Comparison of ENCODE assay signal across 8 cellular contexts in the genomic region with DNA sequence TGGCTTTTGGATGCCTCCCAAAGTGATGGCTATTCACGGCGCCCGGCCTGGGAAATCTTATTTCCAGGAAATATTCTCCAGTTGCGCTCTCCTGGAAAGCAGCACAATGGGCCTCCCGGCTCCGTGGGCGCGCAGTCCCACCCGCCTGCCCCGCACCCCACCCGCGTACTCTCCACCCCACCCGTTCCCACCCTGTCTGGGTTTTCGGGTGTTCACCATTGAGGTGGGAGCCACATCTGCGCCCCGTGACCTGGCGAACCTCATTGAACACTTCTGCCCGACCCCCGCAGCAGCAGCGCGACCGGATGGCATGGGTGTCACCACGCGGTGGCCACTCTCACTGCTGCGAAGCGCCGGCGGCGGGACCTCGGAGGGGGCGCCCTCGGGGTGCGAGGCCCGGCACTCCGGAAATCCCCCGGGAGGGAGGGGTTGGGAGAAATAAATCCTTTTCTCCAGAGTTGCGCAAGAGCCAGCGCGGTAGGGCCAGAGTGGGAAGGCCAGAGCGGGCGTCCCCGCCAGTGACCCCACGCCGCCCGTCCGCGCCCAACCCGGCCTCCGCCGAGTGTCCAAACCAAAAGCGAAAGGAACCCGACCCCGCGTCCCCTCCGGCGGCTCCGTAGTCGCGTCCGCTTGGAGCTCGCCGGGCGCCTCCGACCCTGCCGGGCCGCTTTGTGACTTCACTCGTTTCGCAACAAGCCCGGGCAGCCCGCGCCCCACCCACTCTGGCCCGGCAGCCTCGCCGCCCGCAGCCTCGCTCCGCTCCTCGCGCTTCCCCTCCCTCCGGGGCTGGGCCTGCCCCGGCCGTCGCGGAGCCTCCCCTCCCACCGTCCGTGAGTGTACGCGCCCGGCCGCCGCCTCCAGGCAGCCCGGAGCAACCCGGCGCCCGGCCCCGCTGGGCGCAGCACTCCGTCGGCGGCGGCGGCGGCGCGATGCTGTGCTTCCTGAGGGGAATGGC. TPM values are rescaled to one million over a fixed set of nuclear protein-coding genes. Genes with fewer than 3 reads are reported as not detected.
DNase-seq lines count a peak whose midpoint lies in the region; ATAC-seq and TF ChIP-seq lines count a peak whose summit lies in the region.

A gene with protein sequence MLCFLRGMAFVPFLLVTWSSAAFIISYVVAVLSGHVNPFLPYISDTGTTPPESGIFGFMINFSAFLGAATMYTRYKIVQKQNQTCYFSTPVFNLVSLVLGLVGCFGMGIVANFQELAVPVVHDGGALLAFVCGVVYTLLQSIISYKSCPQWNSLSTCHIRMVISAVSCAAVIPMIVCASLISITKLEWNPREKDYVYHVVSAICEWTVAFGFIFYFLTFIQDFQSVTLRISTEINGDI (plus strand): TSS at position 720 of the 955 bp plus-strand sequence. CDS start 210 bp downstream, at position 930.

- H3K4me3 Mint-ChIP-seq in activated T-helper 17 cell treated with anti-CD3 and anti-CD28 coated beads, Interleukin-2, amount 50 U/mL, for 72 hours = peak within 1 kb of the TSS; percentile 95
- peak within 1 kb of the TSS; percentile 80 to 95 (median 92) for H3K4me3 Mint-ChIP-seq in naive thymus-derived CD4-positive, alpha-beta T cell
- peak within 1 kb of the TSS; percentile 86 for H3K4me3 Mint-ChIP-seq in stimulated activated memory B cell treated with anti-CD40 and anti-IgM and Interleukin-4, amounts not matched to agents 10 μg/mL and 1 μg/mL and 100 μg/mL, for 72 hours

- peak within 1 kb of the TSS; percentile 90 to 100 (median 95) for H3K4me3 ChIP-seq in fibroblast of lung (replicated peaks in 1 of 4; ENCODE audit: control extremely low read depth in 1 of 4, insufficient read depth in 1 of 4, low read depth in 3 of 4, low read length in 4 of 4)
- peak within 1 kb of the TSS; percentile 56 for H3K4me3 ChIP-seq in naive thymus-derived CD4-positive, alpha-beta T cell (ENCODE audit: low read length)

- peaks cover 37% of the 10 kb centered on the region for H3K79me2 ChIP-seq in fibroblast of lung (ENCODE audit: control insufficient read depth, insufficient read depth, low read length)

- H2AFZ ChIP-seq in fibroblast of lung (ENCODE audit: low read length) = peak within 1 kb of the TSS; percentile 86

- peaks cover 12% of the 10 kb centered on the region for H3K4me1 Mint-ChIP-seq in activated T-helper 17 cell treated with anti-CD3 and anti-CD28 coated beads, Interleukin-2, amount 50 U/mL, for 72 hours
- peaks cover 8 to 18% (median 12%) of the 10 kb centered on the region in 7 donors for H3K4me1 Mint-ChIP-seq in naive thymus-derived CD4-positive, alpha-beta T cell
- H3K4me1 Mint-ChIP-seq in stimulated activated memory B cell treated with anti-CD40 and anti-IgM and Interleukin-4, amounts not matched to agents 10 μg/mL and 1 μg/mL and 100 μg/mL, for 72 hours = peaks cover 19% of the 10 kb centered on the region

- CTCF ChIA-PET in naive thymus-derived CD4-positive, alpha-beta T cell (lab: Charles Lee) = no interaction called here

- intact Hi-C loops in naive thymus-derived CD4-positive, alpha-beta T cell (cut with micrococcal nuclease) = loop anchor here (1.0 to 5.0 kb wide), 6 partner anchors 46 to 595 kb away; a partner anchor contains a TSS

- peak within 1 kb of the TSS; percentile 85 for H3K4me2 ChIP-seq in fibroblast of lung (ENCODE audit: extremely low read depth, insufficient read depth, low read length)

- H3K9ac ChIP-seq in fibroblast of lung (ENCODE audit: insufficient read depth, low read length) = peak within 1 kb of the TSS; percentile 95

- H3K27ac Mint-ChIP-seq in activated T-helper 17 cell treated with anti-CD3 and anti-CD28 coated beads, Interleukin-2, amount 50 U/mL, for 72 hours = peak within 1 kb of the TSS; percentile 87
- H3K27ac Mint-ChIP-seq in naive thymus-derived CD4-positive, alpha-beta T cell = peak within 1 kb of the TSS; percentile 73 to 90 (median 84)
- H3K27ac Mint-ChIP-seq in stimulated activated memory B cell treated with anti-CD40 and anti-IgM and Interleukin-4, amounts not matched to agents 10 μg/mL and 1 μg/mL and 100 μg/mL, for 72 hours = peak within 1 kb of the TSS; percentile 88

- no peaks in the 10 kb centered on the region for H3K36me3 Mint-ChIP-seq in activated T-helper 17 cell treated with anti-CD3 and anti-CD28 coated beads, Interleukin-2, amount 50 U/mL, for 72 hours (ENCODE audit: low read depth)
- H3K36me3 Mint-ChIP-seq in naive thymus-derived CD4-positive, alpha-beta T cell = peaks cover 0 to 3% (median 0%) of the 10 kb centered on the region in 5 donors
- H3K36me3 Mint-ChIP-seq in stimulated activated memory B cell treated with anti-CD40 and anti-IgM and Interleukin-4, amounts not matched to agents 10 μg/mL and 1 μg/mL and 100 μg/mL, for 72 hours = peaks cover 7% of the 10 kb centered on the region

- H3K9me3 Mint-ChIP-seq in activated T-helper 17 cell treated with anti-CD3 and anti-CD28 coated beads, Interleukin-2, amount 50 U/mL, for 72 hours = no peaks in the 10 kb centered on the region
- no peaks in the 10 kb centered on the region for H3K9me3 Mint-ChIP-seq in naive thymus-derived CD4-positive, alpha-beta T cell
- H3K9me3 Mint-ChIP-seq in stimulated activated memory B cell treated with anti-CD40 and anti-IgM and Interleukin-4, amounts not matched to agents 10 μg/mL and 1 μg/mL and 100 μg/mL, for 72 hours = no peaks in the 10 kb centered on the region

- POLR2A ChIA-PET in naive thymus-derived CD4-positive, alpha-beta T cell (lab: Charles Lee) = interaction anchor here (1.0 kb wide), 1 partner anchor 47 kb away, joined by 3 read pairs; no protein-coding TSS in a partner anchor

- peak; percentile 85 for ATAC-seq in GM19351 (IDR thresholded peaks at IDR 0.05; ENCODE audit: unreplicated experiment)
- ATAC-seq in HG03469 (IDR thresholded peaks at IDR 0.05; ENCODE audit: unreplicated experiment) = peak; percentile 73
- ATAC-seq in activated T-helper 17 cell treated with anti-CD3 and anti-CD28 coated beads, Interleukin-2, amount 50 U/mL, for 72 hours (replicated peaks) = peak; percentile 96
- peak; percentile 93 for ATAC-seq in naive thymus-derived CD4-positive, alpha-beta T cell
- ATAC-seq in stimulated activated memory B cell treated with anti-CD40 and anti-IgM and Interleukin-4, amounts not matched to agents 10 μg/mL and 1 μg/mL and 100 μg/mL, for 72 hours = peak; percentile 95

- H4K20me1 ChIP-seq in fibroblast of lung (ENCODE audit: control insufficient read depth, extremely low read depth, insufficient read depth, low read length) = no peaks in the 10 kb centered on the region

- H3K27me3 ChIP-seq in fibroblast of lung (ENCODE audit: control insufficient read depth, insufficient read depth, low read length) = no peaks in the 10 kb centered on the region
- no peaks in the 10 kb centered on the region for H3K27me3 ChIP-seq in naive thymus-derived CD4-positive, alpha-beta T cell (ENCODE audit: control insufficient read depth in 2 of 2, insufficient read depth in 2 of 2, low read length in 2 of 2)

- H3K27me3 Mint-ChIP-seq in activated T-helper 17 cell treated with anti-CD3 and anti-CD28 coated beads, Interleukin-2, amount 50 U/mL, for 72 hours = no peaks in the 10 kb centered on the region
- peaks cover 0 to 4% (median 0%) of the 10 kb centered on the region in 5 donors for H3K27me3 Mint-ChIP-seq in naive thymus-derived CD4-positive, alpha-beta T cell
- no peaks in the 10 kb centered on the region for H3K27me3 Mint-ChIP-seq in stimulated activated memory B cell treated with anti-CD40 and anti-IgM and Interleukin-4, amounts not matched to agents 10 μg/mL and 1 μg/mL and 100 μg/mL, for 72 hours

- peak; percentile 50 for DNase-seq in COLO829 (ENCODE audit: low spot score)
- peak; percentile 88 to 93 for DNase-seq in fibroblast of lung (ENCODE audit: low read depth in 2 of 2)
- DNase-seq in naive thymus-derived CD4-positive, alpha-beta T cell = peak; percentile 45 to 85 (median 61)

- H3K27ac ChIP-seq in fibroblast of lung (ENCODE audit: insufficient read depth, low read length) = peak within 1 kb of the TSS; percentile 95
- peak within 1 kb of the TSS; percentile 78 for H3K27ac ChIP-seq in naive thymus-derived CD4-positive, alpha-beta T cell (ENCODE audit: low read depth, low read length)

- H3K36me3 ChIP-seq in fibroblast of lung (ENCODE audit: control insufficient read depth, insufficient read depth, low read length) = peaks cover 3% of the 10 kb centered on the region
- H3K36me3 ChIP-seq in naive thymus-derived CD4-positive, alpha-beta T cell (ENCODE audit: control insufficient read depth in 2 of 3, insufficient read depth in 3 of 3, low read length in 3 of 3) = peaks cover 0 to 5% (median 0%) of the 10 kb centered on the region in 3 experiments

- peak in 1 of 2 donors; percentile 8 for TF ChIP-seq CTCF in fibroblast of lung (conservative IDR thresholded peaks at IDR 0.05 in 1 of 2, IDR thresholded peaks at IDR 0.05 in 1 of 2; ENCODE audit: low read depth in 1 of 2, low read length in 2 of 2)

- H3K4me1 ChIP-seq in fibroblast of lung (ENCODE audit: control insufficient read depth, extremely low read depth, insufficient read depth, low read length) = peaks cover 2% of the 10 kb centered on the region
- H3K4me1 ChIP-seq in naive thymus-derived CD4-positive, alpha-beta T cell (ENCODE audit: control insufficient read depth in 2 of 2, insufficient read depth in 2 of 2, low read length in 2 of 2) = peaks cover 0 to 6% of the 10 kb centered on the region in 2 donors

- H3K9me3 ChIP-seq in fibroblast of lung (ENCODE audit: control insufficient read depth, insufficient read depth, low read depth, low read length) = no peaks in the 10 kb centered on the region
- H3K9me3 ChIP-seq in naive thymus-derived CD4-positive, alpha-beta T cell (ENCODE audit: control insufficient read depth in 2 of 3, low read length in 3 of 3) = no peaks in the 10 kb centered on the region

TF ChIP-seq in PFSK-1, 5 proteins besides CTCF, POLR2A, EP300 and RAD21:
- no peak for TF ChIP-seq SIN3A (IDR thresholded peaks at IDR 0.05; ENCODE audit: borderline replicate concordance, insufficient read depth, low read length)
- peak; percentile 43; the same call in 1 of the 2 replicates for TF ChIP-seq POLR2AphosphoS5 (IDR thresholded peaks at IDR 0.05; ENCODE audit: low read depth, low read length)
- TF ChIP-seq FOXP2 (optimal IDR thresholded peaks at IDR 0.05; ENCODE audit: borderline replicate concordance, extremely low read depth, extremely low read length, insufficient read depth) = peak; percentile 38

RNA-seq across cellular contexts. Expression of the gene that starts here (rescaled TPM):
- polyA plus RNA-seq in PFSK-1 (2012; ENCODE audit: insufficient read length, low read depth) = 0.49 TPM
- 1 to 10 TPM; 6.0 to 7.0 TPM for total RNA-seq in activated T-helper 17 cell treated with anti-CD3 and anti-CD28 coated beads, Interleukin-2, amount 50 U/mL, for 72 hours
- 114 and 155 TPM in 2 replicates for total RNA-seq in fibroblast of lung
- 71.7 and 184 TPM in 2 replicates for polyA plus RNA-seq in fibroblast of lung
- 67.2 and 145 TPM in 2 replicates for polyA plus RNA-seq in fibroblast of lung (2012)
- polyA minus RNA-seq in fibroblast of lung (ENCODE audit: low replicate concordance) = 36.7 and 89.2 TPM in 2 replicates
- 1 to 10 TPM; 2.4 to 9.5 (median 2.6) TPM for total RNA-seq in naive thymus-derived CD4-positive, alpha-beta T cell
- polyA plus RNA-seq in naive thymus-derived CD4-positive, alpha-beta T cell = 1 to 10 TPM; 1.4 to 2.4 TPM

Comparison
In these comparisons a context has a peak if more than half of its experiments do, and no peak if none do; other contexts are left out.
1. Peak in every context shown above with its lines: DNase-seq, ATAC-seq, H3K4me3 ChIP-seq and H3K27ac ChIP-seq.
2. RNA of the gene that starts here (total RNA-seq): 114 to 155 TPM in fibroblast of lung; 6.0 to 7.0 TPM in activated T-helper 17 cell treated with anti-CD3 and anti-CD28 coated beads, Interleukin-2, amount 50 U/mL, for 72 hours and 2.4 to 9.5 TPM in naive thymus-derived CD4-positive, alpha-beta T cell; every median in the first group is over 10 times any median in the second.
3. RNA of the gene that starts here (polyA plus RNA-seq): 67.2 to 184 TPM in fibroblast of lung; 1.4 to 2.4 TPM in naive thymus-derived CD4-positive, alpha-beta T cell; every median in the first group is over 10 times any median in the second.